ENCODE assay signal across 30 cellular contexts in genomic region chr19:37983153-37983552, GRCh38.
DNase-seq lines count a peak whose midpoint lies in the region; ATAC-seq, FAIRE-seq and TF ChIP-seq lines count a peak whose summit lies in the region.
"Had no signal": no experiment of that assay in that cellular context is flagged by ENCODE, and none has a peak within 500 bp of the region (broad histone marks: within the 10 kb centered on the region; RNA-seq: fewer than 3 reads in every experiment).

No MANE protein-coding gene starts in this region.

- intact Hi-C loops in cardiac septum (cut with DNase I) (no loop called here), left ventricle myocardium inferior (cut with micrococcal nuclease) (no loop called here), activated B cell treated with CpG ODN at 0.5 μM for 24 hours (cut with micrococcal nuclease) (no loop called here)
- intact Hi-C loops in activated CD8-positive, alpha-beta T cell treated with anti-CD3 and anti-CD28 coated beads for 36 hours (cut with micrococcal nuclease), result no loop called here

- H3K27ac Mint-ChIP-seq in activated B cell treated with CpG ODN at 0.5 μM for 24 hours, result peak overlapping the region; percentile 96
- H3K27ac Mint-ChIP-seq in naive B cell, result peak overlapping the region in 4 of 6 donors; percentile 77 to 97 (median 84)
- H3K27ac Mint-ChIP-seq in activated CD8-positive, alpha-beta T cell treated with anti-CD3 and anti-CD28 coated beads for 36 hours, result no peak overlapping the region
- H3K27ac Mint-ChIP-seq: activated naive CD4-positive, alpha-beta T cell treated with anti-CD3 and anti-CD28 coated beads for 36 hours; activated T-cell treated with anti-CD3 and anti-CD28 coated beads, Interleukin-2, amount 50 U/mL, for 72 hours; dendritic cell treated with granulocyte-macrophage colony-stimulating factor and Interleukin-4, amounts not matched to agents 40 ng/mL and 50 ng/mL, for 4 days; GM23338; WTC11 had no signal

- no peaks in the 10 kb centered on the region for H3K36me3 ChIP-seq in left ventricle myocardium inferior
- H3K36me3 ChIP-seq: esophagus muscularis mucosa, heart right ventricle, neutrophil, Peyer's patch had no signal

- FAIRE-seq in HTR-8/SVneo (lab: Jason Lieb, UNC), result no peak
- FAIRE-seq: frontal cortex, keratinocyte had no signal

- no peak for ATAC-seq in activated B cell treated with CpG ODN at 0.5 μM for 24 hours (ENCODE audit: low read depth)
- ATAC-seq in naive B cell (ENCODE audit: low read depth in 2 of 2), result no peak
- ATAC-seq in activated CD8-positive, alpha-beta T cell treated with anti-CD3 and anti-CD28 coated beads for 36 hours, result no peak
- ATAC-seq: activated T-cell treated with anti-CD3 and anti-CD28 coated beads, Interleukin-2, amount 50 U/mL, for 72 hours; GM23338; heart right ventricle; naive thymus-derived CD4-positive, alpha-beta T cell; right cardiac atrium; WTC11 had no signal

- H3K4me3 ChIP-seq in left ventricle myocardium inferior, result no peak overlapping the region
- H3K4me3 ChIP-seq: esophagus muscularis mucosa, GM23338, heart right ventricle, Peyer's patch, SJSA1 had no signal

- H3K4me1 ChIP-seq in left ventricle myocardium inferior, result peaks cover 8% of the 10 kb centered on the region

- no peak overlapping the region for H3K4me3 Mint-ChIP-seq in activated B cell treated with CpG ODN at 0.5 μM for 24 hours
- H3K4me3 Mint-ChIP-seq in naive B cell, result peak overlapping the region in 3 of 8 donors; percentile 8 to 77 (median 27)
- no peak overlapping the region for H3K4me3 Mint-ChIP-seq in activated CD8-positive, alpha-beta T cell treated with anti-CD3 and anti-CD28 coated beads for 36 hours
- H3K4me3 Mint-ChIP-seq: activated naive CD4-positive, alpha-beta T cell treated with anti-CD3 and anti-CD28 coated beads for 36 hours; activated T-cell treated with anti-CD3 and anti-CD28 coated beads, Interleukin-2, amount 50 U/mL, for 72 hours; dendritic cell treated with granulocyte-macrophage colony-stimulating factor and Interleukin-4, amounts not matched to agents 40 ng/mL and 50 ng/mL, for 4 days; GM23338; naive thymus-derived CD4-positive, alpha-beta T cell; WTC11 had no signal

- DNase-seq in cardiac septum (ENCODE audit: low spot score) (peak; percentile 24), left ventricle myocardium inferior (no peak), activated B cell treated with CpG ODN at 0.5 μM for 24 hours (no peak), naive B cell (no peak), activated gamma-delta T cell (lab: John Stamatoyannopoulos, UW) (no peak), SHP77 treated with DMSO at 0.1 percent for 48 hours (lab: John Stamatoyannopoulos, UW) (no peak), HTR-8/SVneo (ENCODE audit: insufficient read length, low spot score) (no peak)
- no peak for DNase-seq in activated CD8-positive, alpha-beta T cell treated with anti-CD3 and anti-CD28 coated beads for 36 hours
- DNase-seq: activated CD4-positive, alpha-beta T cell treated with anti-CD3 and anti-CD28 coated beads, Interleukin-2, amount 50 U/mL, for 1 hour; activated naive CD4-positive, alpha-beta T cell treated with anti-CD3 and anti-CD28 coated beads for 36 hours; activated T-cell treated with anti-CD3 and anti-CD28 coated beads, Interleukin-2, amount 50 U/mL, for 72 hours; central memory CD4-positive, alpha-beta T cell; DMS79 treated with DMSO at 0.1 percent for 48 hours; GDM1; heart right ventricle; naive thymus-derived CD4-positive, alpha-beta T cell; NCI-H748 treated with DMSO at 0.1 percent for 48 hours; right cardiac atrium; stimulated activated CD4-positive, alpha-beta T cell treated with anti-CD3 and anti-CD28 coated beads, Interleukin-12 subunit alpha, Interleukin-12 subunit beta, amount 100 ng/mL, for 4 hours; stimulated activated CD4-positive, alpha-beta T cell treated with anti-CD3 and anti-CD28 coated beads, Interleukin-2, amount 100 ng/mL, for 48 hours; T1000 had no signal

- H3K36me3 Mint-ChIP-seq in activated B cell treated with CpG ODN at 0.5 μM for 24 hours (ENCODE audit: low read depth) (peaks cover 20% of the 10 kb centered on the region), naive B cell (no peaks in the 10 kb centered on the region)
- H3K36me3 Mint-ChIP-seq in activated CD8-positive, alpha-beta T cell treated with anti-CD3 and anti-CD28 coated beads for 36 hours (ENCODE audit: low read depth), result no peaks in the 10 kb centered on the region
- H3K36me3 Mint-ChIP-seq: WTC11 had no signal

- POLR2A ChIA-PET in activated B cell treated with CpG ODN at 0.5 μM for 24 hours (lab: Charles Lee), result interaction anchor here (0.6 to 1.9 kb wide), 5 partner anchors 21 to 1769 kb away, joined by 3 to 10 read pairs (median 6); partner anchors contain the start of genes SIPA1L3, WDR87, ZNF146 and ZNF565
- POLR2A ChIA-PET in activated CD8-positive, alpha-beta T cell treated with anti-CD3 and anti-CD28 coated beads for 36 hours (lab: Charles Lee), result no interaction called here

- no peak overlapping the region for H3K27ac ChIP-seq in left ventricle myocardium inferior (replicated peaks)
- H3K27ac ChIP-seq: esophagus muscularis mucosa, heart right ventricle, neutrophil had no signal

- H3K4me1 Mint-ChIP-seq in activated B cell treated with CpG ODN at 0.5 μM for 24 hours (peaks cover 96% of the 10 kb centered on the region), naive B cell (peaks cover 72 to 99% (median 93%) of the 10 kb centered on the region in 3 donors)
- H3K4me1 Mint-ChIP-seq in activated CD8-positive, alpha-beta T cell treated with anti-CD3 and anti-CD28 coated beads for 36 hours (ENCODE audit: low read depth), result peaks cover 8% of the 10 kb centered on the region

- no peak for TF ChIP-seq CTCF in left ventricle myocardium inferior (IDR thresholded peaks at IDR 0.05; ENCODE audit: borderline replicate concordance)
- no peak for TF ChIP-seq CTCF in activated B cell treated with CpG ODN at 0.5 μM for 24 hours (IDR thresholded peaks at IDR 0.05)
- no peak for TF ChIP-seq CTCF in activated CD8-positive, alpha-beta T cell treated with anti-CD3 and anti-CD28 coated beads for 36 hours (IDR thresholded peaks at IDR 0.05)

- no peaks in the 10 kb centered on the region for H3K27me3 ChIP-seq in left ventricle myocardium inferior (ENCODE audit: low read depth)
- H3K27me3 ChIP-seq: esophagus muscularis mucosa, heart right ventricle, neutrophil, Peyer's patch, SJSA1 had no signal

- H3K9me3 Mint-ChIP-seq in activated B cell treated with CpG ODN at 0.5 μM for 24 hours (no peaks in the 10 kb centered on the region), naive B cell (no peaks in the 10 kb centered on the region)
- no peaks in the 10 kb centered on the region for H3K9me3 Mint-ChIP-seq in activated CD8-positive, alpha-beta T cell treated with anti-CD3 and anti-CD28 coated beads for 36 hours
- H3K9me3 Mint-ChIP-seq: activated naive CD4-positive, alpha-beta T cell treated with anti-CD3 and anti-CD28 coated beads for 36 hours; activated T-cell treated with anti-CD3 and anti-CD28 coated beads, Interleukin-2, amount 50 U/mL, for 72 hours; dendritic cell treated with granulocyte-macrophage colony-stimulating factor and Interleukin-4, amounts not matched to agents 40 ng/mL and 50 ng/mL, for 4 days; GM23338; naive thymus-derived CD4-positive, alpha-beta T cell; WTC11 had no signal

- H3K9me3 ChIP-seq in left ventricle myocardium inferior (replicated peaks), result no peaks in the 10 kb centered on the region
- H3K9me3 ChIP-seq: esophagus muscularis mucosa, heart right ventricle, neutrophil, Peyer's patch, SJSA1 had no signal

- CTCF ChIA-PET in activated B cell treated with CpG ODN at 0.5 μM for 24 hours (lab: Charles Lee), result no interaction called here
- CTCF ChIA-PET in activated CD8-positive, alpha-beta T cell treated with anti-CD3 and anti-CD28 coated beads for 36 hours (lab: Charles Lee), result no interaction called here

- H3K27me3 Mint-ChIP-seq in activated B cell treated with CpG ODN at 0.5 μM for 24 hours, result no peaks in the 10 kb centered on the region
- no peaks in the 10 kb centered on the region for H3K27me3 Mint-ChIP-seq in naive B cell
- no peaks in the 10 kb centered on the region for H3K27me3 Mint-ChIP-seq in activated CD8-positive, alpha-beta T cell treated with anti-CD3 and anti-CD28 coated beads for 36 hours
- H3K27me3 Mint-ChIP-seq: dendritic cell treated with granulocyte-macrophage colony-stimulating factor and Interleukin-4, amounts not matched to agents 40 ng/mL and 50 ng/mL, for 4 days; naive thymus-derived CD4-positive, alpha-beta T cell had no signal
